ENCODE assay signal across 4 cellular contexts in the genomic region with DNA sequence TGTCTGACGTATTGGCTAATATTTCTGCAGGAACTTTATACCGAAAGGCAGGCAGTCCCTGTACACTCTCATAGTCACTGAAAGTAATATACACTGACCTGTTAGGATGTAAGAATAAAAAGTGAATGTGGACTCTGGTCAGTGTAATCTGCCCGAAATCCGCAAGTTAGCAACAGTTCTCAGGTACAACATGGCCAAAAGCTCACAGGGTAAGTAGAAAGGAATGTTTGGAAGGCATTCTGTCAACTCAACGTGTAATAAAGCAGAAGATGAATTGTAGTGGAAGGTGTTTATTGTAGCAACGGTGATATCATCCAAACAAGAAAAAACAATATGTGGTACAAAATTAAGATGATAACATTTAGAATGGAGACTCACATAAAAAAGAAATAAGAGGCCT.
"Had no signal": no experiment of that assay in that cellular context is flagged by ENCODE, and none has a peak within 500 bp of the region (broad histone marks: within the 10 kb centered on the region; RNA-seq: fewer than 3 reads in every experiment).

No MANE protein-coding gene starts in this region.

- DNase-seq: IMR-90 had no signal

- H3K4me3 ChIP-seq: K562 had no signal

- ATAC-seq: HepG2, K562 had no signal

- H3K27ac ChIP-seq: HL-60 had no signal
